In genomic region chr1:173150795-173151194, GRCh38 we compare ENCODE assay signal across 27 cellular contexts.
"Had no signal": no experiment of that assay in that cellular context is flagged by ENCODE, and none has a peak within 500 bp of the region (broad histone marks: within the 10 kb centered on the region; RNA-seq: fewer than 3 reads in every experiment).

No MANE protein-coding gene starts in this region.

- H3K36me3 Mint-ChIP-seq: activated naive CD4-positive, alpha-beta T cell treated with anti-CD3 and anti-CD28 coated beads, Interleukin-2, amount 10 ng/mL, durations not matched to agents 7 days and 5 days; brain had no signal

- H3K4me3 ChIP-seq: ascending aorta, esophagus muscularis mucosa, gastroesophageal sphincter, heart right ventricle, hepatocyte had no signal

- H3K4me3 Mint-ChIP-seq: activated CD4-positive, alpha-beta T cell treated with anti-CD3 and anti-CD28 coated beads, Interleukin-2, amount 10 ng/mL, durations not matched to agents 7 days and 5 days; activated CD8-positive, alpha-beta T cell treated with anti-CD3 and anti-CD28 coated beads for 36 hours; activated naive CD4-positive, alpha-beta T cell treated with anti-CD3 and anti-CD28 coated beads, Interleukin-2, amount 10 ng/mL, durations not matched to agents 7 days and 5 days; activated naive CD8-positive, alpha-beta T cell treated with anti-CD3 and anti-CD28 coated beads, Interleukin-2, amount 10 ng/mL, durations not matched to agents 7 days and 5 days; activated T-cell treated with anti-CD3 and anti-CD28 coated beads, Interleukin-2, amount 50 U/mL, for 4 hours; activated T-helper 1 cell treated with anti-CD3 and anti-CD28 coated beads, Interleukin-12 subunit alpha, Interleukin-12 subunit beta, Interleukin-2, Interleukin-4 antibody, amounts not matched to agents 30 ng/mL and 10 ng/mL and 1 ng/mL, durations not matched to agents 14 hours and 24 hours and 36 hours; brain; effector memory CD8-positive, alpha-beta T cell had no signal

- H3K27me3 Mint-ChIP-seq: activated CD8-positive, alpha-beta T cell treated with anti-CD3 and anti-CD28 coated beads for 36 hours; brain had no signal

- H3K27me3 ChIP-seq: ascending aorta, esophagus muscularis mucosa, foreskin keratinocyte, gastroesophageal sphincter, heart right ventricle, hepatocyte had no signal

- H3K27ac Mint-ChIP-seq: activated CD4-positive, alpha-beta T cell treated with anti-CD3 and anti-CD28 coated beads, Interleukin-2, amount 10 ng/mL, durations not matched to agents 7 days and 5 days; activated CD8-positive, alpha-beta T cell treated with anti-CD3 and anti-CD28 coated beads for 36 hours; activated naive CD4-positive, alpha-beta T cell treated with anti-CD3 and anti-CD28 coated beads, Interleukin-2, amount 10 ng/mL, durations not matched to agents 7 days and 5 days; activated naive CD4-positive, alpha-beta T cell treated with anti-CD3 and anti-CD28 coated beads, Interleukin-2, amount 50 U/mL, for 72 hours; activated naive CD8-positive, alpha-beta T cell treated with anti-CD3 and anti-CD28 coated beads, Interleukin-2, amount 10 ng/mL, durations not matched to agents 7 days and 5 days; activated T-helper 1 cell treated with anti-CD3 and anti-CD28 coated beads, Interleukin-12 subunit alpha, Interleukin-12 subunit beta, Interleukin-2, Interleukin-4 antibody, amounts not matched to agents 30 ng/mL and 10 ng/mL and 1 ng/mL, durations not matched to agents 14 hours and 24 hours and 36 hours; brain; effector memory CD8-positive, alpha-beta T cell had no signal

- ATAC-seq: activated T-cell treated with anti-CD3 and anti-CD28 coated beads, Interleukin-2, amount 50 U/mL, for 4 hours; effector memory CD8-positive, alpha-beta T cell; foreskin keratinocyte had no signal

- H3K36me3 ChIP-seq: ascending aorta, esophagus muscularis mucosa, gastroesophageal sphincter, heart right ventricle had no signal

- H3K4me1 ChIP-seq: ascending aorta, esophagus muscularis mucosa, foreskin keratinocyte, gastroesophageal sphincter had no signal

- H3K4me1 Mint-ChIP-seq: activated naive CD8-positive, alpha-beta T cell treated with anti-CD3 and anti-CD28 coated beads, Interleukin-2, amount 10 ng/mL, durations not matched to agents 7 days and 5 days; brain had no signal

- DNase-seq: activated CD4-positive, alpha-beta T cell treated with anti-CD3 and anti-CD28 coated beads for 4 hours; activated CD4-positive, alpha-beta T cell treated with anti-CD3 and anti-CD28 coated beads, Interleukin-2, amount 10 ng/mL, durations not matched to agents 7 days and 5 days; activated CD4-positive, alpha-beta T cell treated with anti-CD3 and anti-CD28 coated beads, Interleukin-2, amount 50 U/mL, for 4 hours; activated CD4-positive, CD25-positive, alpha-beta regulatory T cell; activated CD4-positive, CD25-positive, alpha-beta regulatory T cell treated with anti-CD3 and anti-CD28 coated beads, Interleukin-2, amount 50 U/mL, for 72 hours; activated CD8-positive, alpha-beta memory T cell treated with anti-CD3 and anti-CD28 coated beads for 24 hours; activated CD8-positive, alpha-beta T cell treated with anti-CD3 and anti-CD28 coated beads for 36 hours; activated gamma-delta T cell; activated naive CD4-positive, alpha-beta T cell; activated naive CD4-positive, alpha-beta T cell treated with anti-CD3 and anti-CD28 coated beads, Interleukin-2, amount 10 ng/mL, durations not matched to agents 7 days and 5 days; activated naive CD8-positive, alpha-beta T cell treated with anti-CD3 and anti-CD28 coated beads, Interleukin-2, amount 10 ng/mL, durations not matched to agents 7 days and 5 days; activated T-cell treated with anti-CD3 and anti-CD28 coated beads, Interleukin-2, amount 50 U/mL, for 4 hours; cortex of kidney; dermis blood vessel endothelial cell; effector CD4-positive, alpha-beta T cell; effector memory CD8-positive, alpha-beta T cell; erythroblast; foreskin keratinocyte; heart right ventricle; T-helper 2 cell had no signal

- H2AFZ ChIP-seq: hepatocyte had no signal

- H3K27ac ChIP-seq: ascending aorta, esophagus muscularis mucosa, foreskin keratinocyte, gastroesophageal sphincter, hepatocyte had no signal

- H3K4me2 ChIP-seq: hepatocyte had no signal
